ENCODE assay signal across 17 cellular contexts in genomic region chrX:32749075-32749474, GRCh38.
A peak's percentile ranks its signal among the peaks of the same experiment; 100 is the strongest.
DNase-seq lines count a peak whose midpoint lies in the region; ATAC-seq, FAIRE-seq and TF ChIP-seq lines count a peak whose summit lies in the region.
"Had no signal": no experiment of that assay in that cellular context is flagged by ENCODE, and none has a peak within 500 bp of the region (broad histone marks: within the 10 kb centered on the region; RNA-seq: fewer than 3 reads in every experiment).

No MANE protein-coding gene starts in this region.

- TF ChIP-seq CTCF in psoas muscle (IDR thresholded peaks at IDR 0.05), result no peak

- peak; percentile 43 to 74 (median 56) for ATAC-seq in psoas muscle

- POLR2A ChIA-PET in activated CD4-positive, alpha-beta memory T cell treated with anti-CD3 and anti-CD28 coated beads for 36 hours (lab: Charles Lee), result no interaction called here

- H3K27me3 ChIP-seq in psoas muscle (ENCODE audit: insufficient read depth in 3 of 3, low read length in 2 of 3), result no peaks in the 10 kb centered on the region

- H3K27ac Mint-ChIP-seq in activated CD4-positive, alpha-beta memory T cell treated with anti-CD3 and anti-CD28 coated beads for 36 hours, result no peak overlapping the region

- H3K4me1 ChIP-seq in psoas muscle, result no peaks in the 10 kb centered on the region
- H3K4me1 ChIP-seq: BLaER1 treated with 17β-estradiol and CSF1 and Interleukin-3, amounts not matched to agents 10 nM and 100 nM had no signal

- CTCF ChIA-PET in activated CD4-positive, alpha-beta memory T cell treated with anti-CD3 and anti-CD28 coated beads for 36 hours (lab: Charles Lee), result no interaction called here

- no peaks in the 10 kb centered on the region for H3K9me3 ChIP-seq in psoas muscle

- no peaks in the 10 kb centered on the region for H3K36me3 Mint-ChIP-seq in activated CD4-positive, alpha-beta memory T cell treated with anti-CD3 and anti-CD28 coated beads for 36 hours

- H3K4me1 Mint-ChIP-seq in activated CD4-positive, alpha-beta memory T cell treated with anti-CD3 and anti-CD28 coated beads for 36 hours (ENCODE audit: low read depth), result no peaks in the 10 kb centered on the region

- no peaks in the 10 kb centered on the region for H3K36me3 ChIP-seq in psoas muscle (ENCODE audit: insufficient read depth in 1 of 2, low read depth in 1 of 2)
- H3K36me3 ChIP-seq: BLaER1 treated with 17β-estradiol and CSF1 and Interleukin-3, amounts not matched to agents 10 nM and 100 nM had no signal

- FAIRE-seq in colon (lab: Jason Lieb, UNC) (peak; percentile 58), urothelium cell line (lab: Jason Lieb, UNC) (no peak)
- FAIRE-seq: GM12892 had no signal

- intact Hi-C loops in psoas muscle (cut with DNase I), result no loop called here
- intact Hi-C loops in activated CD4-positive, alpha-beta memory T cell treated with anti-CD3 and anti-CD28 coated beads for 36 hours (cut with micrococcal nuclease), result no loop called here

- no peak overlapping the region for H3K4me3 ChIP-seq in psoas muscle
- H3K4me3 ChIP-seq: BLaER1 treated with 17β-estradiol and CSF1 and Interleukin-3, amounts not matched to agents 10 nM and 100 nM; GM23248 had no signal

- H3K27ac ChIP-seq in psoas muscle, result peak overlapping the region; percentile 46
- H3K27ac ChIP-seq: BLaER1 treated with 17β-estradiol and CSF1 and Interleukin-3, amounts not matched to agents 10 nM and 100 nM; GM23248 had no signal

- no peaks in the 10 kb centered on the region for H3K9me3 Mint-ChIP-seq in activated CD4-positive, alpha-beta memory T cell treated with anti-CD3 and anti-CD28 coated beads for 36 hours

- peak; percentile 3 for DNase-seq in NCI-H345 (lab: John Stamatoyannopoulos, UW)
- no peak for DNase-seq in NCI-H345 treated with DMSO at 0.1 percent for 48 hours (lab: John Stamatoyannopoulos, UW; ENCODE audit: unreplicated experiment)
- DNase-seq in OCI-M1 (lab: John Stamatoyannopoulos, UW), result peak; percentile 0
- no peak for DNase-seq in psoas muscle
- DNase-seq in urothelium cell line (ENCODE audit: low spot score), result no peak
- DNase-seq in SK-N-DZ (ENCODE audit: low spot score), result no peak
- no peak for DNase-seq in activated CD4-positive, alpha-beta memory T cell treated with anti-CD3 and anti-CD28 coated beads for 36 hours
- DNase-seq: DMS 273 treated with DMSO at 0.1 percent for 48 hours, GM23248, HCEC 1CT, NCI-H1436, NCI-H2029, NCI-H524 treated with DMSO at 0.1 percent for 48 hours, SHP77 treated with DMSO at 0.1 percent for 48 hours had no signal

- H3K4me3 Mint-ChIP-seq in activated CD4-positive, alpha-beta memory T cell treated with anti-CD3 and anti-CD28 coated beads for 36 hours, result no peak overlapping the region

- WGBS in psoas muscle, 3 donors, result 45 to 85% (median 69%) methylated on average over 1 of the region's 1 CpG

- no peaks in the 10 kb centered on the region for H3K27me3 Mint-ChIP-seq in activated CD4-positive, alpha-beta memory T cell treated with anti-CD3 and anti-CD28 coated beads for 36 hours

Comparison
In these comparisons a context has a peak if more than half of its experiments do, and no peak if none do; other contexts are left out.
1. DNase-seq: peak in NCI-H345 (single experiment) and OCI-M1 (single experiment); none in NCI-H345 treated with DMSO at 0.1 percent for 48 hours (single experiment), psoas muscle (0 of 2), urothelium cell line (single experiment), SK-N-DZ (single experiment) and activated CD4-positive, alpha-beta memory T cell treated with anti-CD3 and anti-CD28 coated beads for 36 hours (single experiment).